Comparison of ENCODE assay signal across 1 cellular context in genomic region chr22:37154925-37155712, GRCh38.
TF ChIP-seq lines count a peak whose summit lies in the region.

No MANE protein-coding gene starts in this region.

TF ChIP-seq in H1, 55 proteins besides CTCF, POLR2A, EP300 and RAD21:
- TF ChIP-seq JUND (IDR thresholded peaks at IDR 0.05; ENCODE audit: low read length) (0 out of 2 replicates have a peak, but pooled peaks have one; percentile 49), TBP (IDR thresholded peaks at IDR 0.05; ENCODE audit: low read depth, low read length) (no peak), FOSL1 (IDR thresholded peaks at IDR 0.05; ENCODE audit: insufficient read depth, low read depth, low read length) (no peak)
